ENCODE assay signal across 25 cellular contexts in the genomic region with DNA sequence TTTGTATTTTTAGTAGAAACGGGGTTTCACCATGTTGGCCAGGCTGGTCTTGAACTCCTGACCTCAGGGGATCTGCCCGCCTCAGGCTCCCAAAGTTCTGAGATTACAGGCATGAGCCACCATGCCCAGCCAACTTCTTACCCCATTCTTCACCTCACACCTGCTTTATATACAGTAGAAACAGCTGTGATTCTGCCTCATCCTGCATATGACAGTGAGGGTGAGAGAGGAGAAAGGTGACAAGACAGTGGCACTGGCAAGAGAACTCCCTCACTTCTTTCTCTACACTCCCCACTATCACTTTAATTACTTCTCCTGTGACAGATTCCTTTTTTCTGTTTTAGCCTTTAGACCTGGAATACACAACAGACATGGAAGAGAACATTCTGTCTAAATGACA.
DNase-seq lines count a peak whose midpoint lies in the region; ATAC-seq and TF ChIP-seq lines count a peak whose summit lies in the region.
"Had no signal": no experiment of that assay in that cellular context is flagged by ENCODE, and none has a peak within 500 bp of the region (broad histone marks: within the 10 kb centered on the region; RNA-seq: fewer than 3 reads in every experiment).

No MANE protein-coding gene starts in this region.

- H3K36me3 ChIP-seq in Panc1 (ENCODE audit: control insufficient read depth, insufficient read depth, low read length) (peaks cover 5% of the 10 kb centered on the region), colonic mucosa (no peaks in the 10 kb centered on the region)
- H3K36me3 ChIP-seq: ovary, tibial artery had no signal

- no peaks in the 10 kb centered on the region for H3K27me3 Mint-ChIP-seq in progenitor cell of endocrine pancreas
- H3K27me3 Mint-ChIP-seq in activated naive CD4-positive, alpha-beta T cell treated with anti-CD3 and anti-CD28 coated beads for 36 hours (ENCODE audit: low read depth): peaks cover 14% of the 10 kb centered on the region

- peak overlapping the region; percentile 79 for H3K27ac ChIP-seq in Panc1 (ENCODE audit: low read length)
- peak overlapping the region; percentile 26 for H3K27ac ChIP-seq in colonic mucosa
- H3K27ac ChIP-seq: body of pancreas, ovary, stomach, tibial artery had no signal

- peak; percentile 11 for ATAC-seq in GM18520 (IDR thresholded peaks at IDR 0.05; ENCODE audit: unreplicated experiment)
- peak; percentile 46 for ATAC-seq in Panc1
- ATAC-seq in GM21825 (IDR thresholded peaks at IDR 0.05; ENCODE audit: unreplicated experiment): no peak
- ATAC-seq: naive thymus-derived CD4-positive, alpha-beta T cell; right cardiac atrium had no signal

- no peaks in the 10 kb centered on the region for H3K9me3 Mint-ChIP-seq in progenitor cell of endocrine pancreas (ENCODE audit: low read depth)
- H3K9me3 Mint-ChIP-seq in activated naive CD4-positive, alpha-beta T cell treated with anti-CD3 and anti-CD28 coated beads for 36 hours: no peaks in the 10 kb centered on the region
- H3K9me3 Mint-ChIP-seq: CD4-positive, alpha-beta memory T cell had no signal

- H3K9me3 ChIP-seq in Panc1 (ENCODE audit: control insufficient read depth, insufficient read depth, low read depth, low read length): no peaks in the 10 kb centered on the region
- no peaks in the 10 kb centered on the region for H3K9me3 ChIP-seq in colonic mucosa
- H3K9me3 ChIP-seq: body of pancreas, ovary, stomach, tibial artery had no signal

- H3K9ac ChIP-seq in colonic mucosa (ENCODE audit: low read depth in 2 of 2, low read length in 2 of 2): no peak overlapping the region

- peaks cover 42% of the 10 kb centered on the region for H3K4me1 ChIP-seq in Panc1 (ENCODE audit: control insufficient read depth, insufficient read depth, low read length)
- no peaks in the 10 kb centered on the region for H3K4me1 ChIP-seq in colonic mucosa

- no TSS peak for BruUV-seq in Panc1 (replicated peaks; lab: Mats Ljungman, UMichigan)

- peaks cover 9% of the 10 kb centered on the region for H3K36me3 Mint-ChIP-seq in progenitor cell of endocrine pancreas (ENCODE audit: insufficient read depth)
- H3K36me3 Mint-ChIP-seq in activated naive CD4-positive, alpha-beta T cell treated with anti-CD3 and anti-CD28 coated beads for 36 hours (ENCODE audit: low read depth): no peaks in the 10 kb centered on the region
- H3K36me3 Mint-ChIP-seq: CD4-positive, alpha-beta memory T cell; naive thymus-derived CD4-positive, alpha-beta T cell had no signal

- H3K4me1 Mint-ChIP-seq in progenitor cell of endocrine pancreas (ENCODE audit: low read depth): peaks cover 18% of the 10 kb centered on the region
- H3K4me1 Mint-ChIP-seq in activated naive CD4-positive, alpha-beta T cell treated with anti-CD3 and anti-CD28 coated beads for 36 hours (ENCODE audit: low read depth): peaks cover 5% of the 10 kb centered on the region

- in situ Hi-C loops in Panc1 (cut with HindIII; ENCODE audit: low pct_unique_long_range_greater_than_20kb, low sequenced_read_pairs): no loop called here

- H3K27ac Mint-ChIP-seq in progenitor cell of endocrine pancreas: peak overlapping the region; percentile 56
- H3K27ac Mint-ChIP-seq in activated naive CD4-positive, alpha-beta T cell treated with anti-CD3 and anti-CD28 coated beads for 36 hours: no peak overlapping the region
- H3K27ac Mint-ChIP-seq: CD4-positive, alpha-beta memory T cell; naive thymus-derived CD4-positive, alpha-beta T cell had no signal

- POLR2A ChIA-PET in Panc1 (lab: Charles Lee): interaction anchor here (0.5 kb wide), 1 partner anchor 14 kb away, joined by 6 read pairs; no protein-coding TSS in a partner anchor

- TF ChIP-seq CTCF in Panc1 (IDR thresholded peaks at IDR 0.05): no peak
- no peak for TF ChIP-seq CTCF in colonic mucosa (IDR thresholded peaks at IDR 0.05)
- no peak for TF ChIP-seq CTCF in progenitor cell of endocrine pancreas (IDR thresholded peaks at IDR 0.05; ENCODE audit: unreplicated experiment)

- H3K27me3 ChIP-seq in Panc1 (ENCODE audit: control insufficient read depth, insufficient read depth, low read length): no peaks in the 10 kb centered on the region
- H3K27me3 ChIP-seq in colonic mucosa: no peaks in the 10 kb centered on the region
- H3K27me3 ChIP-seq: body of pancreas, ovary, stomach, tibial artery had no signal

- H3K4me3 ChIP-seq in Panc1 (ENCODE audit: low read depth in 2 of 2, low read length in 2 of 2) (no peak overlapping the region), colonic mucosa (no peak overlapping the region)
- H3K4me3 ChIP-seq: body of pancreas, ovary, stomach, tibial artery had no signal

- CTCF ChIA-PET in Panc1 (lab: Charles Lee): no interaction called here
- CTCF ChIA-PET in activated naive CD4-positive, alpha-beta T cell treated with anti-CD3 and anti-CD28 coated beads for 36 hours (lab: Charles Lee): no interaction called here

- H3K4me3 Mint-ChIP-seq in progenitor cell of endocrine pancreas (ENCODE audit: low read depth): no peak overlapping the region
- H3K4me3 Mint-ChIP-seq in activated naive CD4-positive, alpha-beta T cell treated with anti-CD3 and anti-CD28 coated beads for 36 hours: no peak overlapping the region
- H3K4me3 Mint-ChIP-seq: CD4-positive, alpha-beta memory T cell; naive thymus-derived CD4-positive, alpha-beta T cell had no signal

- intact Hi-C loops in Panc1 (cut with micrococcal nuclease; ENCODE audit: unreplicated experiment) (no loop called here), colonic mucosa (cut with DNase I) (no loop called here), posterior cingulate gyrus (cut with DNase I) (no loop called here)
- intact Hi-C loops in activated naive CD4-positive, alpha-beta T cell treated with anti-CD3 and anti-CD28 coated beads for 36 hours (cut with micrococcal nuclease): no loop called here

- DNase-seq in Panc1 (ENCODE audit: low read depth, low spot score): no peak
- no peak for DNase-seq in colonic mucosa
- no peak for DNase-seq in progenitor cell of endocrine pancreas (ENCODE audit: low spot score, unreplicated experiment)
- DNase-seq in activated naive CD4-positive, alpha-beta T cell treated with anti-CD3 and anti-CD28 coated beads for 36 hours: no peak
- no peak for DNase-seq in posterior cingulate gyrus
- DNase-seq: activated CD8-positive, alpha-beta memory T cell treated with anti-CD3 and anti-CD28 coated beads, Interleukin-2, amount 50 U/mL, for 48 hours; activated gamma-delta T cell; body of pancreas; CD4-positive, alpha-beta memory T cell; DMS153; effector CD8-positive, alpha-beta T cell; erythroblast; GF-D8; GOT3; KG1; mesendoderm; naive thymus-derived CD4-positive, alpha-beta T cell; NCI-H524 treated with DMSO at 0.1 percent for 48 hours; ovary; right cardiac atrium; stomach; T-helper 9 cell; tibial artery had no signal
